In genomic region chr17:78962345-78962983, GRCh38 we compare ENCODE assay signal across 1 cellular context.
A peak's percentile ranks its signal among the peaks of the same experiment; 100 is the strongest.
TF ChIP-seq lines count a peak whose summit lies in the region.

No MANE protein-coding gene starts in this region.

TF ChIP-seq in HepG2, 621 proteins besides CTCF, POLR2A, EP300 and RAD21 (continued from another document and continues in another):
- no peak for TF ChIP-seq TRAFD1 (CRISPR knock-in tag; IDR thresholded peaks at IDR 0.05; ENCODE audit: borderline replicate concordance)
- no peak for TF ChIP-seq IRF9 (CRISPR knock-in tag; IDR thresholded peaks at IDR 0.05; ENCODE audit: borderline replicate concordance)
- TF ChIP-seq AFF4 (CRISPR knock-in tag; IDR thresholded peaks at IDR 0.05) = no peak
- TF ChIP-seq FOXA1 (IDR thresholded peaks at IDR 0.05) = no peak
- peak; percentile 58 for TF ChIP-seq FOXA1 (CRISPR knock-in tag; IDR thresholded peaks at IDR 0.05)
- peak; percentile 73; the same call in 1 of the 2 replicates for TF ChIP-seq TBX3 (IDR thresholded peaks at IDR 0.05; ENCODE audit: borderline replicate concordance)
- peak; percentile 87 for TF ChIP-seq KDM1A (CRISPR knock-in tag; IDR thresholded peaks at IDR 0.05)
- no peak for TF ChIP-seq SRSF1 (optimal IDR thresholded peaks at IDR 0.05; ENCODE audit: low read depth, low read length)
- no peak for TF ChIP-seq NFE2L2 (IDR thresholded peaks at IDR 0.05; ENCODE audit: low read length)
- TF ChIP-seq MTA1 (CRISPR knock-in tag; IDR thresholded peaks at IDR 0.05; ENCODE audit: borderline replicate concordance) = peak; percentile 98
- peak; percentile 95 for TF ChIP-seq HNF4A (CRISPR knock-in tag; IDR thresholded peaks at IDR 0.05)
- peak; percentile 55; the same call in 1 of the 2 replicates for TF ChIP-seq AHR (CRISPR knock-in tag; IDR thresholded peaks at IDR 0.05)
- TF ChIP-seq ZBTB39 (CRISPR knock-in tag; IDR thresholded peaks at IDR 0.05) = peak; percentile 51; the same call in 1 of the 2 replicates
- TF ChIP-seq SMAD1 (CRISPR knock-in tag; IDR thresholded peaks at IDR 0.05; ENCODE audit: borderline replicate concordance, low read depth) = no peak
- TF ChIP-seq MYC (CRISPR knock-in tag; IDR thresholded peaks at IDR 0.05; ENCODE audit: borderline replicate concordance) = peak; percentile 61; the same call in 1 of the 2 replicates
- TF ChIP-seq FOXJ3 (CRISPR knock-in tag; IDR thresholded peaks at IDR 0.05; ENCODE audit: borderline replicate concordance) = peak; percentile 48; the same call in 1 of the 2 replicates
- TF ChIP-seq ZNF558 (CRISPR knock-in tag; IDR thresholded peaks at IDR 0.05; ENCODE audit: borderline replicate concordance) = no peak
- peak; percentile 58; the same call in 1 of the 2 replicates for TF ChIP-seq USF2 (IDR thresholded peaks at IDR 0.05; ENCODE audit: low read depth, low read length)
- peak; percentile 67; the same call in 1 of the 2 replicates for TF ChIP-seq USF2 (CRISPR knock-in tag; IDR thresholded peaks at IDR 0.05; ENCODE audit: borderline replicate concordance)
- peak; percentile 87 for TF ChIP-seq RNF2 (conservative IDR thresholded peaks at IDR 0.05; ENCODE audit: low read depth)
- TF ChIP-seq ZNF3 (CRISPR knock-in tag; IDR thresholded peaks at IDR 0.05) = 0 out of 2 replicates have a peak, but pooled peaks have one; percentile 37
- no peak for TF ChIP-seq DMTF1 (CRISPR knock-in tag; IDR thresholded peaks at IDR 0.05)
- TF ChIP-seq ZNF263 (CRISPR knock-in tag; IDR thresholded peaks at IDR 0.05) = no peak
- peak; percentile 82 for TF ChIP-seq CEBPG (CRISPR knock-in tag; IDR thresholded peaks at IDR 0.05)
- peak; percentile 100 for TF ChIP-seq ZNF460 (CRISPR knock-in tag; IDR thresholded peaks at IDR 0.05; ENCODE audit: borderline replicate concordance)
- TF ChIP-seq HOXA7 (CRISPR knock-in tag; IDR thresholded peaks at IDR 0.05) = no peak
- peak; percentile 79; the same call in 1 of the 2 replicates for TF ChIP-seq ZNF510 (CRISPR knock-in tag; IDR thresholded peaks at IDR 0.05; ENCODE audit: low read depth)
- no peak; the same call in 1 of the 2 replicates for TF ChIP-seq KDM5A (IDR thresholded peaks at IDR 0.05; ENCODE audit: borderline replicate concordance, low read length)
- 0 out of 2 replicates have a peak, but pooled peaks have one; percentile 34 for TF ChIP-seq ZSCAN20 (CRISPR knock-in tag; IDR thresholded peaks at IDR 0.05; ENCODE audit: borderline replicate concordance)
- TF ChIP-seq HNF4G (IDR thresholded peaks at IDR 0.05; ENCODE audit: borderline replicate concordance, low read depth, low read length) = peak; percentile 97
- TF ChIP-seq HNF4G (CRISPR knock-in tag; IDR thresholded peaks at IDR 0.05; ENCODE audit: borderline replicate concordance, low read depth) = peak; percentile 95; the same call in 1 of the 2 replicates
- peak; percentile 78; the same call in 1 of the 2 replicates for TF ChIP-seq ZNF691 (CRISPR knock-in tag; IDR thresholded peaks at IDR 0.05; ENCODE audit: borderline replicate concordance, low read depth)
- TF ChIP-seq NONO (IDR thresholded peaks at IDR 0.05) = no peak
- peak; percentile 88 for TF ChIP-seq NONO (CRISPR knock-in tag; conservative IDR thresholded peaks at IDR 0.05)
- peak; percentile 68 for TF ChIP-seq DRAP1 (CRISPR knock-in tag; IDR thresholded peaks at IDR 0.05)
- TF ChIP-seq NRL (CRISPR knock-in tag; IDR thresholded peaks at IDR 0.05; ENCODE audit: borderline replicate concordance) = peak; percentile 25; the same call in 1 of the 2 replicates
- peak; percentile 80; the same call in 1 of the 2 replicates for TF ChIP-seq SP4 (CRISPR knock-in tag; IDR thresholded peaks at IDR 0.05)
- TF ChIP-seq HOMEZ (CRISPR knock-in tag; IDR thresholded peaks at IDR 0.05; ENCODE audit: low read depth) = 0 out of 2 replicates have a peak, but pooled peaks have one; percentile 32
- peak; percentile 78 for TF ChIP-seq HIC2 (CRISPR knock-in tag; IDR thresholded peaks at IDR 0.05; ENCODE audit: low read depth)
- no peak for TF ChIP-seq SALL2 (CRISPR knock-in tag; IDR thresholded peaks at IDR 0.05)
- peak; percentile 97 for TF ChIP-seq PHF21A (CRISPR knock-in tag; IDR thresholded peaks at IDR 0.05)
